13 cellular contexts compared by ENCODE assay signal in genomic region chr11:111715142-111715816, GRCh38.
"Had no signal": no experiment of that assay in that cellular context is flagged by ENCODE, and none has a peak within 500 bp of the region (broad histone marks: within the 10 kb centered on the region; RNA-seq: fewer than 3 reads in every experiment).

No MANE protein-coding gene starts in this region.

- H3K27me3 Mint-ChIP-seq: activated CD8-positive, alpha-beta T cell treated with anti-CD3 and anti-CD28 coated beads for 36 hours had no signal

- H3K27me3 ChIP-seq: colonic mucosa, foreskin keratinocyte, right atrium auricular region, upper lobe of left lung had no signal

- H3K9me3 Mint-ChIP-seq: activated CD8-positive, alpha-beta T cell treated with anti-CD3 and anti-CD28 coated beads for 36 hours; activated naive CD4-positive, alpha-beta T cell treated with anti-CD3 and anti-CD28 coated beads for 36 hours; natural killer cell; T-helper 2 cell treated with Interferon-gamma antibody and Interleukin-4, amounts not matched to agents 5 μg/mL and 100 μg/mL, for 36 hours had no signal

- H3K4me3 ChIP-seq: colonic mucosa, right atrium auricular region, upper lobe of left lung had no signal

- ATAC-seq: activated CD8-positive, alpha-beta T cell treated with anti-CD3 and anti-CD28 coated beads for 36 hours; foreskin keratinocyte; natural killer cell had no signal

- H3K4me3 Mint-ChIP-seq: activated CD8-positive, alpha-beta T cell treated with anti-CD3 and anti-CD28 coated beads for 36 hours; activated naive CD4-positive, alpha-beta T cell treated with anti-CD3 and anti-CD28 coated beads for 36 hours; natural killer cell; T-helper 2 cell treated with Interferon-gamma antibody and Interleukin-4, amounts not matched to agents 5 μg/mL and 100 μg/mL, for 36 hours had no signal

- H3K36me3 Mint-ChIP-seq: natural killer cell had no signal

- DNase-seq: activated CD8-positive, alpha-beta memory T cell treated with anti-CD3 and anti-CD28 coated beads, Interleukin-2, amount 50 U/mL, for 4 hours; activated CD8-positive, alpha-beta T cell treated with anti-CD3 and anti-CD28 coated beads for 36 hours; activated naive CD4-positive, alpha-beta T cell treated with anti-CD3 and anti-CD28 coated beads for 36 hours; colonic mucosa; effector CD4-positive, alpha-beta T cell; foreskin keratinocyte; head of caudate nucleus; mammary epithelial cell; natural killer cell; small intestine; upper lobe of left lung had no signal

- H3K27ac ChIP-seq: colonic mucosa, foreskin keratinocyte, right atrium auricular region, upper lobe of left lung had no signal

- H3K4me1 ChIP-seq: colonic mucosa had no signal

- H3K27ac Mint-ChIP-seq: activated CD8-positive, alpha-beta T cell treated with anti-CD3 and anti-CD28 coated beads for 36 hours; activated naive CD4-positive, alpha-beta T cell treated with anti-CD3 and anti-CD28 coated beads for 36 hours; natural killer cell; T-helper 2 cell treated with Interferon-gamma antibody and Interleukin-4, amounts not matched to agents 5 μg/mL and 100 μg/mL, for 36 hours had no signal

- H3K9me3 ChIP-seq: colonic mucosa, right atrium auricular region, upper lobe of left lung had no signal
